13 cellular contexts compared by ENCODE assay signal in the genomic region with DNA sequence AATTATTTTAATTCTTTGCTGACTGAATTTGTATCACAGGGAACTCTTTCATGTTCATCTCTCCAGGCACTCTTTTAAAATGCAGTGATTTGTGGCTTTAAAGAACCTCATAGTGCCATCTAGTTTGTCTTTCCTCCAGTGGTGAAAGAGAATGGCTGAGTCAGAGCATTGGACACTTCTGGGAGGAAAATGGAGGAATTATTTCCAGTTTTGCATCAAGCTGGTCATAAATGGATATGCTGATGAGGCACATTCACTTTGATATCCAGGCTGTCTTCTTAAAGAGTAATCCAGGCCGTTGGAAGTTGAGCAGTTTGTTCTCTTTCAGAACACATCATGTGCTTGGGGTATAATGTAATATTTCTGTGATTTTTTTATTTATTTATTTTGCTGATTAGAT.
"Had no signal": no experiment of that assay in that cellular context is flagged by ENCODE, and none has a peak within 500 bp of the region (broad histone marks: within the 10 kb centered on the region; RNA-seq: fewer than 3 reads in every experiment).

No MANE protein-coding gene starts in this region.

- DNase-seq: activated CD4-positive, alpha-beta T cell treated with anti-CD3 and anti-CD28 coated beads, Interleukin-2, amount 50 U/mL, for 48 hours; activated CD4-positive, CD25-positive, alpha-beta regulatory T cell treated with anti-CD3 and anti-CD28 coated beads, Interleukin-2, amount 50 U/mL, for 72 hours; activated gamma-delta T cell; activated naive CD8-positive, alpha-beta T cell treated with anti-CD3 and anti-CD28 coated beads, Interleukin-2, amount 10 ng/mL, durations not matched to agents 7 days and 5 days; activated T-cell treated with anti-CD3 and anti-CD28 coated beads, Interleukin-2, amount 50 U/mL, for 4 hours; aorta; effector CD4-positive, alpha-beta T cell; immature natural killer cell; occipital lobe; stimulated activated CD4-positive, alpha-beta T cell treated with anti-CD3 and anti-CD28 coated beads, Interleukin-4, amount 100 ng/mL, for 1 hour; stimulated activated CD8-positive, alpha-beta memory T cell treated with anti-CD3 and anti-CD28 coated beads, Interleukin-4, amount 100 ng/mL, for 48 hours; stimulated activated naive CD8-positive, alpha-beta T cell treated with anti-CD3 and anti-CD28 coated beads, Interleukin-15, Interleukin-2, amounts not matched to agents 100 U/mL and 50 U/mL, for 24 hours; upper lobe of left lung had no signal

- H3K27me3 ChIP-seq: upper lobe of left lung had no signal

- H3K4me3 ChIP-seq: upper lobe of left lung had no signal

- ATAC-seq: activated T-cell treated with anti-CD3 and anti-CD28 coated beads, Interleukin-2, amount 50 U/mL, for 4 hours; stimulated activated naive CD8-positive, alpha-beta T cell treated with anti-CD3 and anti-CD28 coated beads, Interleukin-15, Interleukin-2, amounts not matched to agents 100 U/mL and 50 U/mL, for 24 hours had no signal

- H3K4me1 ChIP-seq: upper lobe of left lung had no signal

- H3K27ac ChIP-seq: upper lobe of left lung had no signal

- H3K9me3 ChIP-seq: upper lobe of left lung had no signal
